In the genomic region with DNA sequence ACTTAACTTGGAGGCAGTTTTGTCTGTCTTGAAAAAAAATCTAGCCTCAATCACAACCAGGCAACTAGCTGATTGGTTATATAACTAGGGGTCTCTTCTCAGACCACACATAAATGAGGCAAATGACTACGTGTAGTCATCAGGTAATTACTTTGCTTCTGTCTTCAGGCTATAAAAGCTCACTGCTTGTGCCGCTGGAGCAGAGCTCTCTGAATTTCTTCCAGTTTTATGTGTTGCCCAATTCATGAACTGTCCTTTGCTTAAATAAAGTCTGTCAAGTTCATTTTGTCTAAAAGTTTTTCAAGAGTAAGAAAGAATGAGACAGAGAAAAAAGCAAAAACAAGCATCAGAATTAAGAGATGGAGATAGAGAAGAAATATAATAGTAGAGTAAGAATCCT, we compare ENCODE assay signal across 22 cellular contexts.
DNase-seq lines count a peak whose midpoint lies in the region; ATAC-seq lines count a peak whose summit lies in the region.
"Had no signal": no experiment of that assay in that cellular context is flagged by ENCODE, and none has a peak within 500 bp of the region (broad histone marks: within the 10 kb centered on the region; RNA-seq: fewer than 3 reads in every experiment).

No MANE protein-coding gene starts in this region.

- POLR2A ChIA-PET in naive thymus-derived CD8-positive, alpha-beta T cell (lab: Charles Lee), result no interaction called here

- H3K9ac ChIP-seq in adipocyte (ENCODE audit: low read length), result no peak overlapping the region
- H3K9ac ChIP-seq: BLaER1 treated with 17β-estradiol and CSF1 and Interleukin-3, amounts not matched to agents 10 nM and 100 nM had no signal

- H3K4me3 ChIP-seq in adipocyte (ENCODE audit: low read length), result no peak overlapping the region
- H3K4me3 ChIP-seq: A549; BLaER1 treated with 17β-estradiol and CSF1 and Interleukin-3, amounts not matched to agents 10 nM and 100 nM; GM12878 had no signal

- no peaks in the 10 kb centered on the region for H3K4me1 ChIP-seq in adipocyte (ENCODE audit: control insufficient read depth, insufficient read depth, low read length)
- H3K4me1 ChIP-seq: BLaER1 treated with 17β-estradiol and CSF1 and Interleukin-3, amounts not matched to agents 10 nM and 100 nM had no signal

- H3K9me3 Mint-ChIP-seq in naive thymus-derived CD8-positive, alpha-beta T cell, result peaks cover 0 to 11% (median 4%) of the 10 kb centered on the region in 9 donors

- H3K4me1 Mint-ChIP-seq in naive thymus-derived CD8-positive, alpha-beta T cell, result no peaks in the 10 kb centered on the region
- H3K4me1 Mint-ChIP-seq: B cell; CD14-positive monocyte; CD4-positive, alpha-beta memory T cell; CD4-positive, CD25-positive, alpha-beta regulatory T cell; CD8-positive, alpha-beta memory T cell had no signal

- no peaks in the 10 kb centered on the region for H3K36me3 Mint-ChIP-seq in naive thymus-derived CD8-positive, alpha-beta T cell
- H3K36me3 Mint-ChIP-seq: CD14-positive monocyte; CD4-positive, alpha-beta memory T cell; CD4-positive, CD25-positive, alpha-beta regulatory T cell; CD8-positive, alpha-beta memory T cell had no signal

- DNase-seq in adipocyte (ENCODE audit: low read depth) (peak; percentile 38), fibroblast of gingiva (ENCODE audit: low read depth) (peak; percentile 6), left lobe of liver (ENCODE audit: low spot score) (no peak), mucosa of gallbladder (ENCODE audit: low spot score) (no peak)
- no peak for DNase-seq in naive thymus-derived CD8-positive, alpha-beta T cell
- DNase-seq: AML-193; CD4-positive, alpha-beta memory T cell; CD4-positive, CD25-positive, alpha-beta regulatory T cell; CD8-positive, alpha-beta memory T cell; COR-L47; DMS 273 treated with DMSO at 0.1 percent for 48 hours; DMS153; DMS53; DMS79; DND-41; EL; GDM1 had no signal

- no peak overlapping the region for H3K27ac Mint-ChIP-seq in naive thymus-derived CD8-positive, alpha-beta T cell
- H3K27ac Mint-ChIP-seq: B cell; CD14-positive monocyte; CD4-positive, alpha-beta memory T cell; CD4-positive, CD25-positive, alpha-beta regulatory T cell; CD8-positive, alpha-beta memory T cell had no signal

- H3K27me3 ChIP-seq in adipocyte (replicated peaks; ENCODE audit: control insufficient read depth, insufficient read depth, low read length), result no peaks in the 10 kb centered on the region
- H3K27me3 ChIP-seq: BLaER1 treated with 17β-estradiol and CSF1 and Interleukin-3, amounts not matched to agents 10 nM and 100 nM had no signal

- no peaks in the 10 kb centered on the region for H3K27me3 Mint-ChIP-seq in naive thymus-derived CD8-positive, alpha-beta T cell
- H3K27me3 Mint-ChIP-seq: B cell; CD4-positive, alpha-beta memory T cell; CD4-positive, CD25-positive, alpha-beta regulatory T cell; CD8-positive, alpha-beta memory T cell had no signal

- peak; percentile 79 for ATAC-seq in left lobe of liver
- no peak for ATAC-seq in naive thymus-derived CD8-positive, alpha-beta T cell
- ATAC-seq: A549 had no signal

- H3K9me3 ChIP-seq in adipocyte (ENCODE audit: control insufficient read depth, low read length), result no peaks in the 10 kb centered on the region
- H3K9me3 ChIP-seq: A549 had no signal

- H3K4me3 Mint-ChIP-seq in naive thymus-derived CD8-positive, alpha-beta T cell, result no peak overlapping the region
- H3K4me3 Mint-ChIP-seq: B cell; CD14-positive monocyte; CD4-positive, alpha-beta memory T cell; CD4-positive, CD25-positive, alpha-beta regulatory T cell; CD8-positive, alpha-beta memory T cell had no signal

- H3K36me3 ChIP-seq in adipocyte (ENCODE audit: control insufficient read depth, insufficient read depth, low read length, severe bottlenecking), result no peaks in the 10 kb centered on the region
- H3K36me3 ChIP-seq: BLaER1 treated with 17β-estradiol and CSF1 and Interleukin-3, amounts not matched to agents 10 nM and 100 nM had no signal

Comparison
In these comparisons a context has a peak if more than half of its experiments do, and no peak if none do; other contexts are left out.
1. DNase-seq: peak in adipocyte (single experiment) and fibroblast of gingiva (single experiment); none in left lobe of liver (single experiment), naive thymus-derived CD8-positive, alpha-beta T cell (0 of 10) and mucosa of gallbladder (single experiment).